In the genomic region with DNA sequence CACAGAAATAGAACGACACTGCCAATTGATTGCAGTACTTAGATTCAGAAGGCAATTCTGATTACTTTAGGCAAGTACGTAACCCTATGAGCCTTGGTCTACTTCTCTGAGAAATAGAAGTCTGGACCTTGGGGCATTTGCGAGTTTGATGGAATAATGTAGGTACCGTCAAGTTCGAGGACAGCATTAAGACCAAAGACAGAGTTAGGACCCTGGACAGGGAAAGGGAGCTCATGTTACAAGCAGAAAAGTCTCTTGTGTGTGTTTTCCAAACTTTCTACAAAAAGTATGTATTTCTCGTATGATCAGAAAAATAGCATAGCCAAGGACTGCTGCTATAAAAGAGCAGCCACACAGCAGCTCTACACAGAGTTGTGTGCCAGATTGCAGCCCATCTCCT, we compare ENCODE assay signal across 8 cellular contexts. TPM values are rescaled to one million over a fixed set of nuclear protein-coding genes. Genes with fewer than 3 reads are reported as not detected.
"Had no signal": no experiment of that assay in that cellular context is flagged by ENCODE, and none has a peak within 500 bp of the region (broad histone marks: within the 10 kb centered on the region; RNA-seq: fewer than 3 reads in every experiment).

No MANE protein-coding gene starts in this region.

- H3K27ac Mint-ChIP-seq: IgD-negative memory B cell had no signal

- ATAC-seq: HepG2, K562 had no signal

- H3K4me3 Mint-ChIP-seq: IgD-negative memory B cell had no signal

- DNase-seq: IMR-90, KBM-7, KG1 had no signal

- H3K4me3 ChIP-seq: K562 had no signal

- H3K27ac ChIP-seq: HL-60, KMS-11 had no signal

- H3K27me3 Mint-ChIP-seq: IgD-negative memory B cell had no signal

- H3K9ac ChIP-seq: KMS-11 had no signal

- H3K4me2 ChIP-seq: KMS-11 had no signal

RNA-seq across cellular contexts. Expression of a gene that starts 20.1 kb away (rescaled TPM):
- polyA plus RNA-seq: IgD-negative memory B cell had no signal
